In the genomic region with DNA sequence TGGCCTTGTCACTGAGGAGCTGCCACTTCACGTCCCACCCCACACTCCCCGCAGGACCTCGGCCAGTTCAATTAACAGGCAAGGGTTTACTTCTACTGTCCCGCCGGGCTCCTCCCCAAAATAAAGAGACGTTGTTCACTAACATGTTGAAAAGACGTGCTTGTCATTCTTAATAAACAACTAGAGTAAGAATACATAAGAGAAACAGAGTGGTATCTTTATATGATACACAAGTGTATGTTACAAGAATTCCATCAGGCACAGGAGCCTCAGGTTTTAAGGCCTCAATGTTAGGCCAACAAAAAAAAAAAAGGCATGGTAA, we compare ENCODE assay signal across 8 cellular contexts. TPM values are rescaled to one million over a fixed set of nuclear protein-coding genes. Genes with fewer than 3 reads are reported as not detected.
DNase-seq lines count a peak whose midpoint lies in the region; ATAC-seq and TF ChIP-seq lines count a peak whose summit lies in the region.

No MANE protein-coding gene starts in this region.

- H3K4me3 ChIP-seq in HAP-1 (peak overlapping the region; percentile 70), WERI-Rb-1 (ENCODE audit: low read depth, low read length) (peak overlapping the region; percentile 62; the same call in 1 of the 2 replicates), fibroblast of the aortic adventitia (ENCODE audit: low read depth, low read length) (peak overlapping the region; percentile 32), gastrocnemius medialis (peak overlapping the region; percentile 20 to 86 (median 78))

- H3K9me3 ChIP-seq in HAP-1 (no peaks in the 10 kb centered on the region), WERI-Rb-1 (ENCODE audit: severe bottlenecking) (no peaks in the 10 kb centered on the region), gastrocnemius medialis (no peaks in the 10 kb centered on the region)

- H3K27ac ChIP-seq in WERI-Rb-1 (peak overlapping the region; percentile 80), gastrocnemius medialis (peak overlapping the region; percentile 94 to 98 (median 96))

- TF ChIP-seq CTCF in WERI-Rb-1 (IDR thresholded peaks at IDR 0.05; ENCODE audit: low read depth, low read length) (no peak), fibroblast of the aortic adventitia (IDR thresholded peaks at IDR 0.05; ENCODE audit: insufficient read depth, low read length) (no peak), gastrocnemius medialis (IDR thresholded peaks at IDR 0.05 in 4 of 5, conservative IDR thresholded peaks at IDR 0.05 in 1 of 5) (no peak)

- no peaks in the 10 kb centered on the region for H3K27me3 ChIP-seq in HAP-1 (ENCODE audit: low read depth)
- H3K27me3 ChIP-seq in WERI-Rb-1 (ENCODE audit: insufficient read depth, low read depth, severe bottlenecking): no peaks in the 10 kb centered on the region
- H3K27me3 ChIP-seq in gastrocnemius medialis: no peaks in the 10 kb centered on the region

- no peak for TF ChIP-seq POLR2A in gastrocnemius medialis (IDR thresholded peaks at IDR 0.05)

- DNase-seq in HAP-1 (ENCODE audit: low spot score in 2 of 2) (no peak), WERI-Rb-1 (no peak), fibroblast of the aortic adventitia (ENCODE audit: low read depth) (no peak), gastrocnemius medialis (no peak), NCI-H345 treated with DMSO at 0.1 percent for 48 hours (lab: John Stamatoyannopoulos, UW; ENCODE audit: unreplicated experiment) (no peak), dedifferentiated amniotic fluid mesenchymal stem cell (ENCODE audit: extremely low spot score) (no peak)
- DNase-seq in activated CD4-positive, CD25-positive, alpha-beta regulatory T cell treated with anti-CD3 and anti-CD28 coated beads, Interleukin-2, amount 50 U/mL, for 72 hours: no peak
- DNase-seq in NK-92 treated with Interleukin-12 subunit alpha and Interleukin-12 subunit beta, amount 100 ng/mL, for 24 hours (lab: John Stamatoyannopoulos, UW): no peak

- in situ Hi-C loops in HAP-1 (cut with MboI; ENCODE audit: low sequenced_read_pairs): no loop called here
- in situ Hi-C loops in gastrocnemius medialis (cut with MboI; ENCODE audit: low sequenced_read_pairs in 4 of 4): no loop called here

- H3K4me1 ChIP-seq in HAP-1 (peaks cover 8% of the 10 kb centered on the region), gastrocnemius medialis (peaks cover 22 to 25% of the 10 kb centered on the region in 2 donors)

- no peak for ATAC-seq in gastrocnemius medialis

- H3K36me3 ChIP-seq in HAP-1 (replicated peaks) (peaks cover 69% of the 10 kb centered on the region), WERI-Rb-1 (peaks cover 81% of the 10 kb centered on the region), gastrocnemius medialis (peaks cover 0 to 75% of the 10 kb centered on the region in 2 donors)

- intact Hi-C loops in gastrocnemius medialis (cut with DNase I; ENCODE audit: low total_unique reads): loop anchor here (2.0 kb wide), 2 partner anchors 39 to 111 kb away; a partner anchor contains a TSS

RNA-seq across cellular contexts. Expression of a gene that starts 0.3 kb away (rescaled TPM):
- total RNA-seq in fibroblast of the aortic adventitia (ENCODE audit: low replicate concordance) (313 and 402 TPM in 2 replicates), gastrocnemius medialis (100 to 1,000 TPM; 178 to 229 (median 205) TPM)

RNA-seq across cellular contexts. Expression of a gene that starts 7.6 kb away (rescaled TPM):
- total RNA-seq in fibroblast of the aortic adventitia (ENCODE audit: low replicate concordance): 22.1 and 41.0 TPM in 2 replicates
- 100 to 1,000 TPM; 129 to 181 (median 148) TPM for total RNA-seq in gastrocnemius medialis

RNA-seq across cellular contexts. Expression of a gene that starts 11.1 kb away (rescaled TPM):
- total RNA-seq in fibroblast of the aortic adventitia (ENCODE audit: low replicate concordance) (32.6 and 46.4 TPM in 2 replicates), gastrocnemius medialis (10 to 100 TPM; 10.6 to 20.1 (median 16.3) TPM)

RNA-seq across cellular contexts. Expression of a gene that starts 22.3 kb away (rescaled TPM):
- total RNA-seq in fibroblast of the aortic adventitia (ENCODE audit: low replicate concordance) (65.4 and 99.8 TPM in 2 replicates), gastrocnemius medialis (10 to 100 TPM; 40.4 to 50.9 (median 45.5) TPM)

RNA-seq across cellular contexts. Expression of a gene that starts 39.5 kb away (rescaled TPM):
- total RNA-seq in fibroblast of the aortic adventitia (ENCODE audit: low replicate concordance) (22.2 and 49.1 TPM in 2 replicates), gastrocnemius medialis (10 to 100 TPM; 13.6 to 21.7 (median 20.3) TPM)
